In genomic region chr4:5843573-5844239, GRCh38 we compare ENCODE assay signal across 21 cellular contexts. TPM values are rescaled to one million over a fixed set of nuclear protein-coding genes. Genes with fewer than 3 reads are reported as not detected.
DNase-seq lines count a peak whose midpoint lies in the region; ATAC-seq and TF ChIP-seq lines count a peak whose summit lies in the region.
"Had no signal": no experiment of that assay in that cellular context is flagged by ENCODE, and none has a peak within 500 bp of the region (broad histone marks: within the 10 kb centered on the region; RNA-seq: fewer than 3 reads in every experiment).

No MANE protein-coding gene starts in this region.

- no peak overlapping the region for H4K8ac ChIP-seq in trophoblast cell (ENCODE audit: low read depth, low read length)

- H3K23ac ChIP-seq in trophoblast cell (ENCODE audit: low read length), result no peak overlapping the region

- WGBS in heart left ventricle, 4 donors, result 62 to 73% (median 69%) methylated on average over 14 to 15 of the region's 15 CpGs
- WGBS in trophoblast cell (ENCODE audit: extremely low coverage, insufficient coverage, insufficient read length), result no CpG with 5 or more reads among the region's 15 CpGs

- H3K4me3 ChIP-seq in left ventricle myocardium inferior (no peak overlapping the region), heart left ventricle (no peak overlapping the region), trophoblast cell (ENCODE audit: low read depth, low read length) (no peak overlapping the region)
- H3K4me3 ChIP-seq: PC-9, SJSA1 had no signal

- no peak overlapping the region for H3K4ac ChIP-seq in trophoblast cell (ENCODE audit: low read depth, low read length)

- no peak overlapping the region for H3K9ac ChIP-seq in trophoblast cell (ENCODE audit: low read length)
- H3K9ac ChIP-seq: KMS-11 had no signal

- H3K27me3 ChIP-seq in left ventricle myocardium inferior (ENCODE audit: low read depth) (peaks cover 40% of the 10 kb centered on the region), heart left ventricle (no peaks in the 10 kb centered on the region), trophoblast cell (ENCODE audit: insufficient read depth, low read length) (no peaks in the 10 kb centered on the region)
- H3K27me3 ChIP-seq: SJSA1 had no signal

- no peak for TF ChIP-seq CTCF in left ventricle myocardium inferior (IDR thresholded peaks at IDR 0.05; ENCODE audit: borderline replicate concordance)
- no peak for TF ChIP-seq CTCF in heart left ventricle (IDR thresholded peaks at IDR 0.05)
- no peak for TF ChIP-seq CTCF in brain (conservative IDR thresholded peaks at IDR 0.05)
- no peak for TF ChIP-seq CTCF in nephron (IDR thresholded peaks at IDR 0.05; ENCODE audit: unreplicated experiment in 3 of 3)

- H3K27me3 Mint-ChIP-seq in brain (no peaks in the 10 kb centered on the region), nephron (ENCODE audit: low read depth) (peaks cover 10% of the 10 kb centered on the region)

- H3K36me3 Mint-ChIP-seq in brain (peaks cover 71% of the 10 kb centered on the region), nephron (ENCODE audit: low read depth) (peaks cover 47% of the 10 kb centered on the region)
- H3K36me3 Mint-ChIP-seq: CD4-positive, CD25-positive, alpha-beta regulatory T cell had no signal

- no peak overlapping the region for H4K12ac ChIP-seq in trophoblast cell (ENCODE audit: low read depth, low read length)

- DNase-seq in left ventricle myocardium inferior, result no peak
- DNase-seq in heart left ventricle, result no peak
- DNase-seq in activated naive CD4-positive, alpha-beta T cell treated with Interleukin-2 at 50 U/mL for 16 hours, result no peak
- DNase-seq in trophoblast cell, result no peak
- DNase-seq in NCI-H446 treated with DMSO at 0.1 percent for 48 hours (lab: John Stamatoyannopoulos, UW), result no peak
- DNase-seq: 8988T; CD4-positive, CD25-positive, alpha-beta regulatory T cell; COR-L47; DMS 273 treated with DMSO at 0.1 percent for 48 hours; H9; NCI-H1048; NCI-H146; NCI-H510A treated with DMSO at 0.1 percent for 48 hours; PC-9 had no signal

- no peaks in the 10 kb centered on the region for H3K9me3 Mint-ChIP-seq in brain
- H3K9me3 Mint-ChIP-seq in nephron, result no peaks in the 10 kb centered on the region
- H3K9me3 Mint-ChIP-seq: H9 had no signal

- no peak overlapping the region for H2BK120ac ChIP-seq in trophoblast cell (ENCODE audit: insufficient read depth, low read length, poor library complexity)

- H3K27ac ChIP-seq in left ventricle myocardium inferior (replicated peaks), result peak overlapping the region; percentile 58
- H3K27ac ChIP-seq in heart left ventricle, result peak overlapping the region in 4 of 12 donors; percentile 7 to 28 (median 18)
- H3K27ac ChIP-seq in trophoblast cell (ENCODE audit: low read depth, low read length), result no peak overlapping the region
- H3K27ac ChIP-seq: KMS-11, PC-9, SJSA1 had no signal

- H2AFZ ChIP-seq in trophoblast cell (ENCODE audit: insufficient read depth, low read length, poor library complexity), result no peak overlapping the region
- H2AFZ ChIP-seq: PC-9 had no signal

- H4K91ac ChIP-seq in trophoblast cell (ENCODE audit: low read depth, low read length), result no peak overlapping the region

- no peak for TF ChIP-seq POLR2A in heart left ventricle (IDR thresholded peaks at IDR 0.05)

- ATAC-seq in heart left ventricle, result no peak
- no peak for ATAC-seq in HG02840 (IDR thresholded peaks at IDR 0.05; ENCODE audit: low FRiP score, unreplicated experiment)
- ATAC-seq: HepG2 had no signal

- intact Hi-C loops in left ventricle myocardium inferior (cut with micrococcal nuclease), result no loop called here
- intact Hi-C loops in heart left ventricle (cut with DNase I), result no loop called here

- no peak overlapping the region for H2BK12ac ChIP-seq in trophoblast cell (ENCODE audit: low read length)

- no peak overlapping the region for H2BK5ac ChIP-seq in trophoblast cell (ENCODE audit: low read depth, low read length, poor library complexity)

- H3K36me3 ChIP-seq in left ventricle myocardium inferior, result no peaks in the 10 kb centered on the region
- H3K36me3 ChIP-seq in heart left ventricle, result no peaks in the 10 kb centered on the region
- no peaks in the 10 kb centered on the region for H3K36me3 ChIP-seq in trophoblast cell (ENCODE audit: control insufficient read depth in 1 of 2, insufficient read depth in 2 of 2, low read length in 2 of 2)
- H3K36me3 ChIP-seq: SJSA1 had no signal

- no peaks in the 10 kb centered on the region for H3K9me3 ChIP-seq in left ventricle myocardium inferior (replicated peaks)
- H3K9me3 ChIP-seq in heart left ventricle, result no peaks in the 10 kb centered on the region
- peaks cover 4% of the 10 kb centered on the region for H3K9me3 ChIP-seq in trophoblast cell (ENCODE audit: insufficient read depth, low read depth, low read length)
- H3K9me3 ChIP-seq: SJSA1 had no signal

- H3K4me3 Mint-ChIP-seq in brain (no peak overlapping the region), nephron (no peak overlapping the region)
- H3K4me3 Mint-ChIP-seq: CD4-positive, CD25-positive, alpha-beta regulatory T cell; H9 had no signal

- H3K27ac Mint-ChIP-seq in brain (peak overlapping the region in 3 of 5 experiments; percentile 72 to 82 (median 82)), nephron (peak overlapping the region; percentile 2 to 69 (median 56))
- H3K27ac Mint-ChIP-seq: CD4-positive, CD25-positive, alpha-beta regulatory T cell; H9 had no signal

- H3K4me2 ChIP-seq in trophoblast cell (ENCODE audit: low read length), result no peak overlapping the region
- H3K4me2 ChIP-seq: KMS-11, PC-9 had no signal

- H3K14ac ChIP-seq in trophoblast cell (ENCODE audit: low read length), result no peak overlapping the region

- no peak overlapping the region for H2AK5ac ChIP-seq in trophoblast cell (ENCODE audit: low read length)

- no peaks in the 10 kb centered on the region for H3K79me1 ChIP-seq in trophoblast cell (ENCODE audit: low read length)

- H3K79me2 ChIP-seq in trophoblast cell (ENCODE audit: control insufficient read depth, insufficient read depth, low read length, poor library complexity), result no peaks in the 10 kb centered on the region

- peaks cover 38% of the 10 kb centered on the region for H3K4me1 ChIP-seq in left ventricle myocardium inferior
- H3K4me1 ChIP-seq in heart left ventricle, result peaks cover 0 to 24% (median 11%) of the 10 kb centered on the region in 12 donors
- no peaks in the 10 kb centered on the region for H3K4me1 ChIP-seq in trophoblast cell (ENCODE audit: control insufficient read depth in 1 of 2, insufficient read depth in 2 of 2, low read length in 2 of 2)
- H3K4me1 ChIP-seq: SJSA1 had no signal

- H3K4me1 Mint-ChIP-seq in brain (peaks cover 26% of the 10 kb centered on the region), nephron (peaks cover 32% of the 10 kb centered on the region)
- H3K4me1 Mint-ChIP-seq: CD4-positive, CD25-positive, alpha-beta regulatory T cell had no signal

- no peak overlapping the region for H3K18ac ChIP-seq in trophoblast cell (ENCODE audit: low read length)

RNA-seq across cellular contexts. Expression of gene CRMP1, which starts 49.2 kb away (rescaled TPM):
- 1.4 TPM for total RNA-seq in left ventricle myocardium inferior
- total RNA-seq in heart left ventricle, result 1 to 10 TPM in 3 of 9 donors, under 1 TPM in 6; 0.39 to 2.4 (median 0.93) TPM
- 1 to 10 TPM in 1 of 2 donors, under 1 TPM in 1; 0.34 to 1.7 TPM for polyA plus RNA-seq in heart left ventricle
- 599 TPM for polyA plus RNA-seq in brain (ENCODE audit: insufficient read depth, low read depth, low replicate concordance)
- polyA plus RNA-seq in trophoblast cell (2013), result 2.8 and 3.0 TPM in 2 replicates
- total RNA-seq: CD4-positive, CD25-positive, alpha-beta regulatory T cell; HepG2; M059J; PC-9; SJSA1 had no signal
- polyA plus RNA-seq: CD4-positive, CD25-positive, alpha-beta regulatory T cell; HepG2 had no signal
